ENCODE assay signal across 8 cellular contexts in the genomic region with DNA sequence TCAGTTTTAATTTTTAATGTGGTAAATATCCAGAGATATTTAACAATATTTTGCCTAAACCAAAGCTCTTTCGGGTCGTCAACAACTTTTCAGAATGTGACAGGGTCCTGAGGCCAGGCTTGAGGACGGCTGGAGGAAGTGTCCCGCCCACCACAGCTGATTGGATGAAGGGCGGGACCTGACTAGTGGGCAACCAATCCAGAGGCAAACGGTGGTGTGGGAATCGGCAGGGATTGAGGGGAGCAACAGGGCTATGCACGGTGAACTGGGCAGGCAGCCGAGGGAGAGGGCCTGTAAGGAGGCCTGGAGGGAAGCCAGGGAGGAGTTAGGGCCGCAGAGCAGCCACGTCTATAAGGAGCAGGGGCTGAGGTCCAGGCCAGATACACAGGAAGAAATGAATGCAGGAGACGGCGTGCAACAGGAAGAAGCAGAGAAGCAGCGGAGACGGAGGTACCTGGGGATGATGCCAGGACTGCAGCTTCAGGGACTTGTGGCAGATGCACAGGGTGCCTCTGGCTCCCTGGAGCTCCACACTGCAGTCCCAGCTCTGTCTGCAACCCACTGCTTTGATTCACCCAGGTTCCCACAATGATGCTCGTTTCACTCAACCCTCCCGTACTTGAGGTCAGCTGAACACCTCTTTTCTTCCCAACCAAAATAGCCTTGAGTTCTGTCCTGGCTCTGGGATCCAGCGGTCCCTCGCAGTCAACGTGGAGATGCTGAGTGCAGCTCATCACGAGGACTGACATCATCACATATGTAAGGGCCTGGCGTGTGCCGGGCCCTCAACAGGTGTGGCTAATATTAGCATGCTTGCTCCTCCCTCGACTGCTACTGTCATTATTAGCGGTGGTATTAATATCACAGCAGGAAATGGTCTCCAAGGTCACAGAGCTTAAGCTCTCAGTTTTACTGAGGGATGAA. TPM values are rescaled to one million over a fixed set of nuclear protein-coding genes. Genes with fewer than 3 reads are reported as not detected.
DNase-seq lines count a peak whose midpoint lies in the region; ATAC-seq and FAIRE-seq lines count a peak whose summit lies in the region.

No MANE protein-coding gene starts in this region.

- H3K9me3 Mint-ChIP-seq in dendritic cell treated with granulocyte-macrophage colony-stimulating factor and Interleukin-4, amounts not matched to agents 40 ng/mL and 50 ng/mL, for 4 days: peaks cover 4% of the 10 kb centered on the region

- no peak overlapping the region for H2BK12ac ChIP-seq in trophoblast cell (ENCODE audit: low read length)

- no peaks in the 10 kb centered on the region for H3K36me3 ChIP-seq in trophoblast cell (ENCODE audit: control insufficient read depth in 1 of 2, insufficient read depth in 2 of 2, low read length in 2 of 2)

- H4K91ac ChIP-seq in trophoblast cell (ENCODE audit: low read depth, low read length): no peak overlapping the region

- H2BK120ac ChIP-seq in trophoblast cell (ENCODE audit: insufficient read depth, low read length, poor library complexity): no peak overlapping the region

- no CpG with 5 or more reads among the region's 25 CpGs for whole genome bisulfite sequencing in trophoblast cell (ENCODE audit: extremely low coverage, insufficient coverage, insufficient read length)

- intact Hi-C loops in dendritic cell treated with granulocyte-macrophage colony-stimulating factor and Interleukin-4, amounts not matched to agents 40 ng/mL and 50 ng/mL, for 4 days (cut with micrococcal nuclease): no loop called here

- no peak overlapping the region for H2AK5ac ChIP-seq in trophoblast cell (ENCODE audit: low read length)

- no peak overlapping the region for H3K4me2 ChIP-seq in trophoblast cell (ENCODE audit: low read length)

- H3K27ac ChIP-seq in trophoblast cell (ENCODE audit: low read depth, low read length): no peak overlapping the region

- H3K23ac ChIP-seq in trophoblast cell (ENCODE audit: low read length): no peak overlapping the region

- H2AFZ ChIP-seq in trophoblast cell (ENCODE audit: insufficient read depth, low read length, poor library complexity): no peak overlapping the region

- no peak overlapping the region for H3K4ac ChIP-seq in trophoblast cell (ENCODE audit: low read depth, low read length)

- no peak overlapping the region for H4K12ac ChIP-seq in trophoblast cell (ENCODE audit: low read depth, low read length)

- peaks cover 11% of the 10 kb centered on the region for H3K27me3 Mint-ChIP-seq in dendritic cell treated with granulocyte-macrophage colony-stimulating factor and Interleukin-4, amounts not matched to agents 40 ng/mL and 50 ng/mL, for 4 days

- no peak overlapping the region for H3K4me3 ChIP-seq in trophoblast cell (ENCODE audit: low read depth, low read length)

- H3K4me3 Mint-ChIP-seq in dendritic cell treated with granulocyte-macrophage colony-stimulating factor and Interleukin-4, amounts not matched to agents 40 ng/mL and 50 ng/mL, for 4 days: peak overlapping the region; percentile 22

- peaks cover 5% of the 10 kb centered on the region for H3K4me1 Mint-ChIP-seq in dendritic cell treated with granulocyte-macrophage colony-stimulating factor and Interleukin-4, amounts not matched to agents 40 ng/mL and 50 ng/mL, for 4 days (ENCODE audit: low read depth)

- no peak overlapping the region for H3K27ac Mint-ChIP-seq in dendritic cell treated with granulocyte-macrophage colony-stimulating factor and Interleukin-4, amounts not matched to agents 40 ng/mL and 50 ng/mL, for 4 days

- no peaks in the 10 kb centered on the region for H3K36me3 Mint-ChIP-seq in dendritic cell treated with granulocyte-macrophage colony-stimulating factor and Interleukin-4, amounts not matched to agents 40 ng/mL and 50 ng/mL, for 4 days (ENCODE audit: low read depth)

- no peak overlapping the region for H3K9ac ChIP-seq in trophoblast cell (ENCODE audit: low read length)

- H3K9me3 ChIP-seq in trophoblast cell (ENCODE audit: insufficient read depth, low read depth, low read length): peaks cover 6% of the 10 kb centered on the region

- DNase-seq in CD1c-positive myeloid dendritic cell (ENCODE audit: extremely low spot score) (peak; percentile 14), NCI-H1694 (lab: John Stamatoyannopoulos, UW) (peak; percentile 35), trophoblast cell (peak; percentile 16 to 28), HTR-8/SVneo (ENCODE audit: insufficient read length, low spot score) (no peak)

- H3K27me3 ChIP-seq in trophoblast cell (ENCODE audit: insufficient read depth, low read length): no peaks in the 10 kb centered on the region

- no peak overlapping the region for H3K18ac ChIP-seq in trophoblast cell (ENCODE audit: low read length)

- FAIRE-seq in HTR-8/SVneo (lab: Jason Lieb, UNC): no peak

- no peaks in the 10 kb centered on the region for H3K79me2 ChIP-seq in trophoblast cell (ENCODE audit: control insufficient read depth, insufficient read depth, low read length, poor library complexity)

- ATAC-seq in GM21515 (IDR thresholded peaks at IDR 0.05; ENCODE audit: unreplicated experiment) (peak; percentile 72), HG02642 (IDR thresholded peaks at IDR 0.05; ENCODE audit: poor library complexity, unreplicated experiment) (no peak), HG02840 (IDR thresholded peaks at IDR 0.05; ENCODE audit: low FRiP score, unreplicated experiment) (no peak)

- H2BK5ac ChIP-seq in trophoblast cell (ENCODE audit: low read depth, low read length, poor library complexity): no peak overlapping the region

- H3K14ac ChIP-seq in trophoblast cell (ENCODE audit: low read length): no peak overlapping the region

- no peak overlapping the region for H4K8ac ChIP-seq in trophoblast cell (ENCODE audit: low read depth, low read length)

- H3K79me1 ChIP-seq in trophoblast cell (ENCODE audit: low read length): no peaks in the 10 kb centered on the region

- peaks cover under 1 to 6% of the 10 kb centered on the region in 2 experiments for H3K4me1 ChIP-seq in trophoblast cell (ENCODE audit: control insufficient read depth in 1 of 2, insufficient read depth in 2 of 2, low read length in 2 of 2)

RNA-seq across cellular contexts. Expression of a gene that starts 45.9 kb away (rescaled TPM):
- 52.4 and 54.3 TPM in 2 replicates for polyA plus RNA-seq in trophoblast cell (2013)
